Comparison of ENCODE assay signal across 23 cellular contexts in the genomic region with DNA sequence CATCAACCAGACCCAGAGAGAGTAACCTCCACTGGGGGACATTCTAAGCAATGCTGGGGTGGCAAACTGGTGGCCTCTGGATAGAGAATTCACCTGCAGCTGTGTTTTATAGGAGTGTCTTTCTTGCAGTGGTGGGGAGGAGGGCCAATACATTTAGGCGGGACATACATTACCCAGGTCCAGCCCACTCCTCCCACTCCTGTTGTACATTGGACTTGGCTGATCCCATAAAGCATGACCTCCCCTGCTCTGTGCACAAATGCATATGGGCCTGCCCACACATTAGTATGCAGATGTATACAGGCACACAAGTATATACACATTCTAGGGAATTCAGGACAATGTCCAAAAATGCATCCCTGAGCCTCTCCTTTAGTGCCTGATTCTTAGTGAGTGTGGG.
DNase-seq lines count a peak whose midpoint lies in the region; ATAC-seq, FAIRE-seq and TF ChIP-seq lines count a peak whose summit lies in the region.
"Had no signal": no experiment of that assay in that cellular context is flagged by ENCODE, and none has a peak within 500 bp of the region (broad histone marks: within the 10 kb centered on the region; RNA-seq: fewer than 3 reads in every experiment).

No MANE protein-coding gene starts in this region.

- no peak for DNase-seq in activated naive CD8-positive, alpha-beta T cell treated with anti-CD3 and anti-CD28 coated beads, Interleukin-2, amount 10 ng/mL, durations not matched to agents 7 days and 5 days
- no peak for DNase-seq in activated naive CD8-positive, alpha-beta T cell treated with anti-CD3 and anti-CD28 coated beads, Interleukin-2, amount 50 U/mL, for 24 hours
- DNase-seq in H1 (ENCODE audit: low read depth in 1 of 2, low spot score in 2 of 2) (no peak), HepG2 (ENCODE audit: low spot score) (no peak), transverse colon (peak; percentile 41), inferior parietal cortex (ENCODE audit: extremely low spot score) (no peak), SW480 (ENCODE audit: low spot score) (no peak)
- no peak for DNase-seq in activated CD4-positive, alpha-beta memory T cell treated with anti-CD3 and anti-CD28 coated beads for 36 hours
- DNase-seq: DMS79, GOT3, NCI-H1105, NCI-H146, NCI-H2029, NCI-H2171, NCI-H345, NCI-H774, Peyer's patch had no signal

- no peak overlapping the region for H3K4me2 ChIP-seq in H1 (ENCODE audit: insufficient read depth in 1 of 2, low read depth in 2 of 2, low read length in 2 of 2)
- no peak overlapping the region for H3K4me2 ChIP-seq in HepG2 (ENCODE audit: low read depth, low read length)

- H3K36me3 ChIP-seq in H1 (ENCODE audit: control insufficient read depth in 2 of 4, insufficient read depth in 4 of 4, low read length in 3 of 4) (peaks cover 0 to 3% (median 0%) of the 10 kb centered on the region in 4 experiments; a peak in 2 of 8 replicates), HepG2 (replicated peaks in 1 of 2; ENCODE audit: control insufficient read depth in 1 of 2, insufficient read depth in 2 of 2, low read length in 2 of 2) (no peaks in the 10 kb centered on the region), transverse colon (no peaks in the 10 kb centered on the region)
- H3K36me3 ChIP-seq: SJSA1 had no signal

- no peaks in the 10 kb centered on the region; a peak in 1 of 7 replicates for H3K4me1 ChIP-seq in H1 (replicated peaks in 1 of 4; ENCODE audit: control insufficient read depth in 3 of 4, insufficient read depth in 4 of 4, low read length in 3 of 4)
- H3K4me1 ChIP-seq in HepG2 (ENCODE audit: insufficient read depth, low read length), result peaks cover 11% of the 10 kb centered on the region
- H3K4me1 ChIP-seq in transverse colon, result peaks cover 0 to 31% (median 15%) of the 10 kb centered on the region in 4 donors
- H3K4me1 ChIP-seq: SJSA1 had no signal

- H3K4me3 ChIP-seq in H1 (ENCODE audit: extremely low read depth in 1 of 4, insufficient read depth in 2 of 4, low read depth in 3 of 4, low read length in 4 of 4) (no peak overlapping the region), HepG2 (replicated peaks in 1 of 3; ENCODE audit: insufficient read depth in 1 of 3, low read depth in 2 of 3, low read length in 3 of 3) (no peak overlapping the region), transverse colon (no peak overlapping the region)
- H3K4me3 ChIP-seq: Peyer's patch, SJSA1 had no signal

- no peak overlapping the region for H2BK15ac ChIP-seq in H1 (ENCODE audit: low read length)

- no peak overlapping the region for H3K4me3 Mint-ChIP-seq in activated naive CD8-positive, alpha-beta T cell treated with anti-CD3 and anti-CD28 coated beads, Interleukin-2, amount 10 ng/mL, durations not matched to agents 7 days and 5 days
- no peak overlapping the region for H3K4me3 Mint-ChIP-seq in activated naive CD8-positive, alpha-beta T cell treated with anti-CD3 and anti-CD28 coated beads, Interleukin-2, amount 50 U/mL, for 24 hours
- no peak overlapping the region for H3K4me3 Mint-ChIP-seq in activated CD4-positive, alpha-beta memory T cell treated with anti-CD3 and anti-CD28 coated beads for 36 hours

- CTCF ChIA-PET in H1 (lab: Charles Lee; ENCODE audit: partially characterized antibody) (interaction anchor here (1.7 kb wide), 1 partner anchor 153 kb away, joined by 4 read pairs; no protein-coding TSS in a partner anchor), HepG2 (lab: Yijun Ruan, JAX; ENCODE audit: low intra/inter-chr PET ratio, low total read pairs) (no interaction called here)
- CTCF ChIA-PET in activated CD4-positive, alpha-beta memory T cell treated with anti-CD3 and anti-CD28 coated beads for 36 hours (lab: Charles Lee), result no interaction called here

- no peak overlapping the region for H3K4ac ChIP-seq in H1 (replicated peaks; ENCODE audit: insufficient read length, low read depth, low read length)

- no peaks in the 10 kb centered on the region for H3K23me2 ChIP-seq in H1 (ENCODE audit: low read depth, low read length)

- H3K14ac ChIP-seq in H1 (ENCODE audit: insufficient read length), result no peak overlapping the region

- no peak overlapping the region for H2AK5ac ChIP-seq in H1 (ENCODE audit: low read depth, low read length)

- H4K20me1 ChIP-seq in H1 (replicated peaks in 1 of 2; ENCODE audit: control insufficient read depth in 1 of 2, insufficient read depth in 2 of 2, low read length in 2 of 2), result no peaks in the 10 kb centered on the region
- H4K20me1 ChIP-seq in HepG2 (ENCODE audit: insufficient read depth, low read length), result no peaks in the 10 kb centered on the region

- no peaks in the 10 kb centered on the region for H3K79me1 ChIP-seq in H1 (ENCODE audit: low read depth, low read length)

- H3K9ac ChIP-seq in H1 (replicated peaks in 1 of 4; ENCODE audit: extremely low read depth in 1 of 4, low read depth in 3 of 4, low read length in 3 of 4), result no peak overlapping the region
- H3K9ac ChIP-seq in HepG2 (ENCODE audit: insufficient read depth, low read depth, low read length), result no peak overlapping the region

- peaks cover 6% of the 10 kb centered on the region for H3K36me3 Mint-ChIP-seq in activated naive CD8-positive, alpha-beta T cell treated with anti-CD3 and anti-CD28 coated beads, Interleukin-2, amount 10 ng/mL, durations not matched to agents 7 days and 5 days
- H3K36me3 Mint-ChIP-seq in activated naive CD8-positive, alpha-beta T cell treated with anti-CD3 and anti-CD28 coated beads, Interleukin-2, amount 50 U/mL, for 24 hours (ENCODE audit: low read depth), result peaks cover 6% of the 10 kb centered on the region
- H3K36me3 Mint-ChIP-seq in activated CD4-positive, alpha-beta memory T cell treated with anti-CD3 and anti-CD28 coated beads for 36 hours, result peaks cover 10% of the 10 kb centered on the region
- H3K36me3 Mint-ChIP-seq: IgD-negative memory B cell had no signal

- in situ Hi-C loops in HepG2 (cut with HindIII; ENCODE audit: extremely low pct_ligation_motif_present, low pct_unique_long_range_greater_than_20kb) (no loop called here), transverse colon (cut with MboI; ENCODE audit: low pct_ligation_motif_present in 1 of 4, low pct_unique_long_range_greater_than_20kb in 1 of 4, low sequenced_read_pairs in 3 of 4) (loop anchor here in 1 of 4 donors (25.0 kb wide), 1 partner anchor 498 kb away; no protein-coding TSS in a partner anchor)

- H2AFZ ChIP-seq in H1 (ENCODE audit: low read length), result no peak overlapping the region
- H2AFZ ChIP-seq in HepG2 (ENCODE audit: low read length), result no peak overlapping the region

- H4K91ac ChIP-seq in H1 (replicated peaks; ENCODE audit: insufficient read length, low read length), result no peak overlapping the region

- H3K27me3 ChIP-seq in H1 (replicated peaks in 1 of 4; ENCODE audit: control insufficient read depth in 3 of 4, extremely low read depth in 1 of 4, insufficient read depth in 3 of 4, low read length in 3 of 4) (no peaks in the 10 kb centered on the region), HepG2 (ENCODE audit: control insufficient read depth in 1 of 2, insufficient read depth in 2 of 2, low read length in 2 of 2) (no peaks in the 10 kb centered on the region), transverse colon (no peaks in the 10 kb centered on the region)
- H3K27me3 ChIP-seq: Peyer's patch, SJSA1 had no signal

- TF ChIP-seq EP300 in H1 (IDR thresholded peaks at IDR 0.05; ENCODE audit: borderline replicate concordance in 1 of 2, low read depth in 2 of 2, low read length in 2 of 2) (no peak), HepG2 (IDR thresholded peaks at IDR 0.05; ENCODE audit: low read depth in 2 of 2, low read length in 2 of 2) (no peak), HepG2 (CRISPR knock-in tag; IDR thresholded peaks at IDR 0.05; ENCODE audit: borderline replicate concordance) (no peak), transverse colon (IDR thresholded peaks at IDR 0.05; ENCODE audit: low read depth) (no peak)

- no peak overlapping the region for H2BK5ac ChIP-seq in H1 (ENCODE audit: low read depth, low read length)

- H3K23ac ChIP-seq in H1 (ENCODE audit: insufficient read length), result no peak overlapping the region

- FAIRE-seq in H1 (lab: Jason Lieb, UNC) (no peak), HepG2 (lab: Jason Lieb, UNC) (no peak)
- FAIRE-seq: A204.1, GM12891 had no signal

- H3K9me3 ChIP-seq in H1 (ENCODE audit: insufficient read depth in 2 of 2, low read depth in 1 of 2, low read length in 1 of 2) (peaks cover 5 to 18% of the 10 kb centered on the region in 2 experiments), HepG2 (ENCODE audit: low read length) (no peaks in the 10 kb centered on the region), transverse colon (no peaks in the 10 kb centered on the region)
- H3K9me3 ChIP-seq: Peyer's patch, SJSA1 had no signal

- no peaks in the 10 kb centered on the region for H3K9me3 Mint-ChIP-seq in activated naive CD8-positive, alpha-beta T cell treated with anti-CD3 and anti-CD28 coated beads, Interleukin-2, amount 10 ng/mL, durations not matched to agents 7 days and 5 days
- H3K9me3 Mint-ChIP-seq in activated naive CD8-positive, alpha-beta T cell treated with anti-CD3 and anti-CD28 coated beads, Interleukin-2, amount 50 U/mL, for 24 hours, result peaks cover 11% of the 10 kb centered on the region
- H3K9me3 Mint-ChIP-seq in activated CD4-positive, alpha-beta memory T cell treated with anti-CD3 and anti-CD28 coated beads for 36 hours, result no peaks in the 10 kb centered on the region
- H3K9me3 Mint-ChIP-seq: IgD-negative memory B cell had no signal

- TF ChIP-seq CTCF in H1 (IDR thresholded peaks at IDR 0.05; ENCODE audit: control extremely low read depth in 1 of 3, insufficient read depth in 1 of 3, low read depth in 1 of 3, low read length in 3 of 3), result no peak
- TF ChIP-seq CTCF in HepG2 (CRISPR knock-in tag; IDR thresholded peaks at IDR 0.05), result no peak
- no peak for TF ChIP-seq CTCF in transverse colon (IDR thresholded peaks at IDR 0.05)

- no peak overlapping the region for H3K27ac ChIP-seq in H1 (ENCODE audit: low read depth, low read length)
- H3K27ac ChIP-seq in HepG2 (ENCODE audit: extremely low read length, insufficient read depth, low read length), result no peak overlapping the region
- H3K27ac ChIP-seq in transverse colon, result peak overlapping the region in 1 of 4 donors; percentile 75
- H3K27ac ChIP-seq: C4-2B, SJSA1 had no signal

- intact Hi-C loops in HepG2 (cut with micrococcal nuclease; ENCODE audit: unreplicated experiment), result no loop called here
- intact Hi-C loops in transverse colon (cut with DNase I; ENCODE audit: low total_unique reads), result no loop called here
- intact Hi-C loops in activated CD4-positive, alpha-beta memory T cell treated with anti-CD3 and anti-CD28 coated beads for 36 hours (cut with micrococcal nuclease), result no loop called here

- 100% methylated on average over 1 of the region's 1 CpG; no CpG with 5 or more reads in 1 of the 2 experiments for WGBS in H1 (ENCODE audit: extremely low coverage in 1 of 2, insufficient coverage in 1 of 2, insufficient read length in 1 of 2, insufficient replicate concordance in 2 of 2, low coverage in 1 of 2, low lambda C conversion rate in 2 of 2, missing lambda C conversion rate in 1 of 2), 2 experiments
- WGBS in HepG2 (ENCODE audit: low lambda C conversion rate), result no CpG with 5 or more reads among the region's 1 CpG
- 56% methylated on average over 1 of the region's 1 CpG; no CpG with 5 or more reads in 1 of the 2 donors for whole genome bisulfite sequencing in transverse colon (ENCODE audit: low coverage in 1 of 2), 2 donors

- no peak overlapping the region for H4K8ac ChIP-seq in H1 (ENCODE audit: extremely low read depth, insufficient read depth, low read length)

- TF ChIP-seq POLR2A in H1 (IDR thresholded peaks at IDR 0.05; ENCODE audit: control extremely low read depth in 1 of 2, low read depth in 2 of 2, low read length in 2 of 2) (no peak), HepG2 (IDR thresholded peaks at IDR 0.05; ENCODE audit: insufficient read depth in 1 of 2, low read depth in 2 of 2, low read length in 2 of 2) (no peak), transverse colon (IDR thresholded peaks at IDR 0.05) (no peak)

- H3K56ac ChIP-seq in H1 (replicated peaks; ENCODE audit: insufficient read length, low read depth, low read length), result no peak overlapping the region

- no peaks in the 10 kb centered on the region for H3K27me3 Mint-ChIP-seq in activated naive CD8-positive, alpha-beta T cell treated with anti-CD3 and anti-CD28 coated beads, Interleukin-2, amount 10 ng/mL, durations not matched to agents 7 days and 5 days
- no peaks in the 10 kb centered on the region for H3K27me3 Mint-ChIP-seq in activated naive CD8-positive, alpha-beta T cell treated with anti-CD3 and anti-CD28 coated beads, Interleukin-2, amount 50 U/mL, for 24 hours
- no peaks in the 10 kb centered on the region for H3K27me3 Mint-ChIP-seq in activated CD4-positive, alpha-beta memory T cell treated with anti-CD3 and anti-CD28 coated beads for 36 hours
- H3K27me3 Mint-ChIP-seq: IgD-negative memory B cell had no signal

- no peaks in the 10 kb centered on the region for H3K4me1 Mint-ChIP-seq in activated naive CD8-positive, alpha-beta T cell treated with anti-CD3 and anti-CD28 coated beads, Interleukin-2, amount 10 ng/mL, durations not matched to agents 7 days and 5 days
- no peaks in the 10 kb centered on the region for H3K4me1 Mint-ChIP-seq in activated naive CD8-positive, alpha-beta T cell treated with anti-CD3 and anti-CD28 coated beads, Interleukin-2, amount 50 U/mL, for 24 hours
- H3K4me1 Mint-ChIP-seq in activated CD4-positive, alpha-beta memory T cell treated with anti-CD3 and anti-CD28 coated beads for 36 hours (ENCODE audit: low read depth), result no peaks in the 10 kb centered on the region
- H3K4me1 Mint-ChIP-seq: IgD-negative memory B cell had no signal

- H3K27ac Mint-ChIP-seq in activated naive CD8-positive, alpha-beta T cell treated with anti-CD3 and anti-CD28 coated beads, Interleukin-2, amount 10 ng/mL, durations not matched to agents 7 days and 5 days, result no peak overlapping the region
- H3K27ac Mint-ChIP-seq in activated naive CD8-positive, alpha-beta T cell treated with anti-CD3 and anti-CD28 coated beads, Interleukin-2, amount 50 U/mL, for 24 hours, result no peak overlapping the region
- H3K27ac Mint-ChIP-seq in activated CD4-positive, alpha-beta memory T cell treated with anti-CD3 and anti-CD28 coated beads for 36 hours, result no peak overlapping the region

- H2BK12ac ChIP-seq in H1 (ENCODE audit: low read depth, low read length), result no peak overlapping the region

- H2BK20ac ChIP-seq in H1 (ENCODE audit: low read length), result no peak overlapping the region

- H2BK120ac ChIP-seq in H1 (replicated peaks; ENCODE audit: low read depth, low read length), result no peak overlapping the region

- no peak overlapping the region for H4K5ac ChIP-seq in H1 (ENCODE audit: insufficient read length, low read depth, low read length)

- no peak for TF ChIP-seq RAD21 in H1 (IDR thresholded peaks at IDR 0.05 in 1 of 2, conservative IDR thresholded peaks at IDR 0.05 in 1 of 2; ENCODE audit: low read depth in 2 of 2, low read length in 2 of 2)
- TF ChIP-seq RAD21 in HepG2 (CRISPR knock-in tag; IDR thresholded peaks at IDR 0.05), result no peak

- no peak overlapping the region for H3K18ac ChIP-seq in H1 (ENCODE audit: extremely low read depth, low read length)

- H3K79me2 ChIP-seq in H1 (ENCODE audit: control insufficient read depth in 1 of 2, insufficient read depth in 2 of 2, low read length in 2 of 2) (no peaks in the 10 kb centered on the region), HepG2 (ENCODE audit: insufficient read depth, low read length) (no peaks in the 10 kb centered on the region)

- ATAC-seq in activated naive CD8-positive, alpha-beta T cell treated with anti-CD3 and anti-CD28 coated beads, Interleukin-2, amount 10 ng/mL, durations not matched to agents 7 days and 5 days (ENCODE audit: low read depth), result peak; percentile 21
- no peak for ATAC-seq in activated naive CD8-positive, alpha-beta T cell treated with anti-CD3 and anti-CD28 coated beads, Interleukin-2, amount 50 U/mL, for 24 hours
- peak; percentile 21 for ATAC-seq in HepG2
- ATAC-seq: HCT116 had no signal

- POLR2A ChIA-PET in activated naive CD8-positive, alpha-beta T cell treated with anti-CD3 and anti-CD28 coated beads, Interleukin-2, amount 10 ng/mL, durations not matched to agents 7 days and 5 days (lab: Charles Lee), result no interaction called here
- POLR2A ChIA-PET in H1 (lab: Charles Lee; ENCODE audit: partially characterized antibody), result interaction anchor here (2.0 kb wide), 1 partner anchor 110 kb away, joined by 5 read pairs; no protein-coding TSS in a partner anchor
- POLR2A ChIA-PET in HepG2 (lab: Yijun Ruan, JAX), result no interaction called here
- POLR2A ChIA-PET in activated CD4-positive, alpha-beta memory T cell treated with anti-CD3 and anti-CD28 coated beads for 36 hours (lab: Charles Lee), result no interaction called here

- no TSS peak for BruUV-seq in HepG2 (replicated peaks; lab: Mats Ljungman, UMichigan)
